7 cellular contexts compared by ENCODE assay signal in genomic region chr2:2265747-2266259, GRCh38.
"Had no signal": no experiment of that assay in that cellular context is flagged by ENCODE, and none has a peak within 500 bp of the region (broad histone marks: within the 10 kb centered on the region; RNA-seq: fewer than 3 reads in every experiment).

No MANE protein-coding gene starts in this region.

- H3K27ac Mint-ChIP-seq: GM23338, H9, IgD-negative memory B cell had no signal

- H3K27me3 Mint-ChIP-seq: IgD-negative memory B cell had no signal

- H3K4me1 Mint-ChIP-seq: IgD-negative memory B cell had no signal

- H3K4me3 ChIP-seq: GM23338 had no signal

- H3K4me2 ChIP-seq: GM23338 had no signal

- ATAC-seq: GM23338, HepG2 had no signal

- H3K9me3 Mint-ChIP-seq: GM23338, H9 had no signal

- DNase-seq: H9, HCEC 1CT, KBM-7 had no signal

- H3K27ac ChIP-seq: HL-60 had no signal

- H3K36me3 Mint-ChIP-seq: IgD-negative memory B cell had no signal

- H3K4me3 Mint-ChIP-seq: GM23338, H9, IgD-negative memory B cell had no signal
